1 cellular context compared by ENCODE assay signal in the genomic region with DNA sequence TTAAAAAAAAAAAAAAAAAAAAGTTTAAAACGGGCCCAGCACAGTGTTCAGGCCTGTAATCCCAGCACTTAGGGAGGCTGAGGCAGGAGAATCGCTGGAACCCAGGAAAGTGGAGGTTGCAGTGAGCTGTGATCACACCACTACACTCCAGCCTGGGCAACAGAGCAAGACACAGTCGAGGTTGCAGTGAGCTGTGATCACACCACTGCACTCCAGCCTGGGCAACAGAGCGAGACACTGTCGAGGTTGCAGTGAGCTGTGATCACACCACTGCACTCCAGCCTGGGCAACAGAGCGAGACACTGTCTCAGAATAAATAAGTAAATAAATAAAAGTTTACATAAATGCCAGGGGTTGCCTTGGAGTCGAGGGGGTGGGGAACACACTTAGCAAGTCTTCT. TPM values are rescaled to one million over a fixed set of nuclear protein-coding genes. Genes with fewer than 3 reads are reported as not detected.
"Had no signal": no experiment of that assay in that cellular context is flagged by ENCODE, and none has a peak within 500 bp of the region (broad histone marks: within the 10 kb centered on the region; RNA-seq: fewer than 3 reads in every experiment).

No MANE protein-coding gene starts in this region.

RNA-seq across cellular contexts. Expression of gene FBLL1, which starts 5.2 kb away (rescaled TPM):
- total RNA-seq: G401 had no signal
